Comparison of ENCODE assay signal across 18 cellular contexts in the genomic region with DNA sequence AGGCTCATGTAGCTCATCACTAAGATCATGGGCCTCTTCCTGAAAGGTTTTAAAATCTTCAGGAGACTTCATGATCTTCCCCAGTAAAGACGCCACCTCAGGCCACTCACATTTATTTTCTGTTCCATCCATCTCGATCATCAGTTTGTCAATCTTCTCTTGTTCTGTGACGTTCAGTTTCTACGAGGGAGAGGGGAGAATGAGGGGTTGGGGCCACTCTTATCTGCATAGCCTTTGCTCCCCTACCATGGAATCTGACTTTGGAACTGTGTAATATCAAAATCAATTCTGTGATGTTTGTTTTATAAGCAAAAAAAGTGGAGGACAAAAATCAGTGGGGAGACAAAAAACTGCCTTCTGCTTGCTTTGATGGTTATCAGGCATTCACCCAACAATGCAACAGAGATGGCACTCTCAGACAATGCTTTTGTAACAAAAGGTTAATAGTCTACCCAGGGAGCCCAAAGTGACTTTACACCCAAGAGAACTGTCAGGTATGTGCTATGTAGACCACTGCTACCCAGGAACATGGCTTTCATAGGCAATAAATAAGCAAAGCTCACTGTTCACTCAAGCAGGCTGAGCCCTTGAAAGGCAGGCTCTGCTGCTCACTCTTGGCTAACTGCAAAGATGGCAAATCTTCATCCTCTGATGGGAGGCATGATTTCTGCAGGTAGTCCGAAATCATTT. TPM values are rescaled to one million over a fixed set of nuclear protein-coding genes. Genes with fewer than 3 reads are reported as not detected.
DNase-seq lines count a peak whose midpoint lies in the region; ATAC-seq and TF ChIP-seq lines count a peak whose summit lies in the region.
"Had no signal": no experiment of that assay in that cellular context is flagged by ENCODE, and none has a peak within 500 bp of the region (broad histone marks: within the 10 kb centered on the region; RNA-seq: fewer than 3 reads in every experiment).

No MANE protein-coding gene starts in this region.

- peak overlapping the region; percentile 56 for H3K27ac Mint-ChIP-seq in activated CD8-positive, alpha-beta memory T cell treated with anti-CD3 and anti-CD28 coated beads, Interleukin-2, amount 10 ng/mL, durations not matched to agents 7 days and 5 days
- peak overlapping the region; percentile 36; the same call in 1 of the 2 replicates for H3K27ac Mint-ChIP-seq in GM23338
- H3K27ac Mint-ChIP-seq in activated T-helper 1 cell treated with anti-CD3 and anti-CD28 coated beads, Interleukin-12 subunit alpha, Interleukin-12 subunit beta, Interleukin-2, Interleukin-4 antibody, amounts not matched to agents 30 ng/mL and 10 ng/mL and 1 ng/mL, durations not matched to agents 14 hours and 24 hours and 36 hours = peak overlapping the region; percentile 31
- H3K27ac Mint-ChIP-seq in nephron = peak overlapping the region; percentile 24 to 26 (median 26)
- peak overlapping the region in 2 of 6 donors; percentile 26 to 27 for H3K27ac Mint-ChIP-seq in immature natural killer cell

- CTCF ChIA-PET in activated CD8-positive, alpha-beta memory T cell treated with anti-CD3 and anti-CD28 coated beads, Interleukin-2, amount 10 ng/mL, durations not matched to agents 7 days and 5 days (lab: Charles Lee) = interaction anchor here (1.0 to 3.3 kb wide), 5 partner anchors 9 to 137 kb away, joined by 3 to 15 read pairs (median 5); partner anchors contain the start of gene ENO1

- no peak overlapping the region for H2AFZ ChIP-seq in GM23338

- peaks cover 16% of the 10 kb centered on the region for H3K4me1 ChIP-seq in GM23338 (ENCODE audit: insufficient read depth)

- DNase-seq in activated CD8-positive, alpha-beta memory T cell treated with anti-CD3 and anti-CD28 coated beads, Interleukin-2, amount 10 ng/mL, durations not matched to agents 7 days and 5 days = no peak
- DNase-seq in activated CD8-positive, alpha-beta memory T cell treated with anti-CD3 and anti-CD28 coated beads, Interleukin-2, amount 50 U/mL, for 4 hours = no peak
- no peak for DNase-seq in GM23338 (ENCODE audit: low spot score)
- no peak for DNase-seq in activated T-helper 1 cell treated with anti-CD3 and anti-CD28 coated beads, Interleukin-12 subunit alpha, Interleukin-12 subunit beta, Interleukin-2, Interleukin-4 antibody, amounts not matched to agents 30 ng/mL and 10 ng/mL and 1 ng/mL, durations not matched to agents 14 hours and 24 hours and 36 hours (ENCODE audit: low spot score)
- no peak for DNase-seq in HuH-7.5 (ENCODE audit: low spot score)
- DNase-seq in immature natural killer cell = no peak
- DNase-seq: ACHN; activated CD4-positive, alpha-beta T cell treated with anti-CD3 and anti-CD28 coated beads for 4 hours; activated gamma-delta T cell; caudate nucleus; foreskin melanocyte; NCI-H69; retina; RPMI8226; stimulated activated CD4-positive, alpha-beta T cell treated with anti-CD3 and anti-CD28 coated beads, Interleukin-1b, Interleukin-23, amount 100 ng/mL, for 48 hours; T-helper 17 cell had no signal

- ATAC-seq in activated CD8-positive, alpha-beta memory T cell treated with anti-CD3 and anti-CD28 coated beads, Interleukin-2, amount 10 ng/mL, durations not matched to agents 7 days and 5 days = no peak
- ATAC-seq in GM23338 (no peak), GM21447 (IDR thresholded peaks at IDR 0.05; ENCODE audit: unreplicated experiment) (no peak)
- ATAC-seq: T-helper 17 cell had no signal

- no peaks in the 10 kb centered on the region for H3K27me3 Mint-ChIP-seq in activated CD8-positive, alpha-beta memory T cell treated with anti-CD3 and anti-CD28 coated beads, Interleukin-2, amount 10 ng/mL, durations not matched to agents 7 days and 5 days
- H3K27me3 Mint-ChIP-seq in GM23338 (ENCODE audit: insufficient read depth, low read depth, poor library complexity) = peaks cover 36% of the 10 kb centered on the region
- no peaks in the 10 kb centered on the region for H3K27me3 Mint-ChIP-seq in activated T-helper 1 cell treated with anti-CD3 and anti-CD28 coated beads, Interleukin-12 subunit alpha, Interleukin-12 subunit beta, Interleukin-2, Interleukin-4 antibody, amounts not matched to agents 30 ng/mL and 10 ng/mL and 1 ng/mL, durations not matched to agents 14 hours and 24 hours and 36 hours (ENCODE audit: insufficient read depth)
- no peaks in the 10 kb centered on the region for H3K27me3 Mint-ChIP-seq in nephron (ENCODE audit: low read depth)
- H3K27me3 Mint-ChIP-seq in immature natural killer cell (ENCODE audit: low read depth in 3 of 3) = peaks cover 0 to 3% (median 2%) of the 10 kb centered on the region in 3 donors
- H3K27me3 Mint-ChIP-seq: T-helper 17 cell had no signal

- H3K9me2 ChIP-seq in GM23338 (ENCODE audit: insufficient read depth) = no peaks in the 10 kb centered on the region

- TF ChIP-seq CTCF in GM23338 (conservative IDR thresholded peaks at IDR 0.05; ENCODE audit: low read depth in 2 of 2) (no peak), nephron (IDR thresholded peaks at IDR 0.05; ENCODE audit: unreplicated experiment in 3 of 3) (no peak)

- peaks cover 55% of the 10 kb centered on the region for H3K79me2 ChIP-seq in GM23338 (replicated peaks; ENCODE audit: insufficient read depth)

- peaks cover 97% of the 10 kb centered on the region for H3K36me3 ChIP-seq in GM23338 (ENCODE audit: insufficient read depth)

- H3K27me3 ChIP-seq in GM23338 (ENCODE audit: insufficient read depth) = no peaks in the 10 kb centered on the region

- peaks cover 67% of the 10 kb centered on the region for H4K20me1 ChIP-seq in GM23338 (replicated peaks; ENCODE audit: insufficient read depth)

- H3K4me3 ChIP-seq in GM23338 = no peak overlapping the region

- H3K4me1 Mint-ChIP-seq in activated CD8-positive, alpha-beta memory T cell treated with anti-CD3 and anti-CD28 coated beads, Interleukin-2, amount 10 ng/mL, durations not matched to agents 7 days and 5 days = peaks cover 89% of the 10 kb centered on the region
- peaks cover 59% of the 10 kb centered on the region for H3K4me1 Mint-ChIP-seq in GM23338
- peaks cover 61% of the 10 kb centered on the region for H3K4me1 Mint-ChIP-seq in activated T-helper 1 cell treated with anti-CD3 and anti-CD28 coated beads, Interleukin-12 subunit alpha, Interleukin-12 subunit beta, Interleukin-2, Interleukin-4 antibody, amounts not matched to agents 30 ng/mL and 10 ng/mL and 1 ng/mL, durations not matched to agents 14 hours and 24 hours and 36 hours (ENCODE audit: low read depth)
- H3K4me1 Mint-ChIP-seq in nephron = peaks cover 58% of the 10 kb centered on the region
- H3K4me1 Mint-ChIP-seq in immature natural killer cell = peaks cover 8 to 26% of the 10 kb centered on the region in 2 donors

- H3K4me2 ChIP-seq in GM23338 = no peak overlapping the region

- H3F3A ChIP-seq in GM23338 (replicated peaks; ENCODE audit: low read depth) = peaks cover 92% of the 10 kb centered on the region

- peak overlapping the region; percentile 80 for H3K27ac ChIP-seq in GM23338 (ENCODE audit: low read depth)

- no peak overlapping the region for H3K4me3 Mint-ChIP-seq in activated CD8-positive, alpha-beta memory T cell treated with anti-CD3 and anti-CD28 coated beads, Interleukin-2, amount 10 ng/mL, durations not matched to agents 7 days and 5 days
- H3K4me3 Mint-ChIP-seq in GM23338 (no peak overlapping the region; the same call in 2 of the 3 replicates), nephron (no peak overlapping the region), immature natural killer cell (no peak overlapping the region)
- H3K4me3 Mint-ChIP-seq in activated T-helper 1 cell treated with anti-CD3 and anti-CD28 coated beads, Interleukin-12 subunit alpha, Interleukin-12 subunit beta, Interleukin-2, Interleukin-4 antibody, amounts not matched to agents 30 ng/mL and 10 ng/mL and 1 ng/mL, durations not matched to agents 14 hours and 24 hours and 36 hours = no peak overlapping the region
- H3K4me3 Mint-ChIP-seq: T-helper 17 cell had no signal

- no peaks in the 10 kb centered on the region for H3K9me3 Mint-ChIP-seq in activated CD8-positive, alpha-beta memory T cell treated with anti-CD3 and anti-CD28 coated beads, Interleukin-2, amount 10 ng/mL, durations not matched to agents 7 days and 5 days (ENCODE audit: low read depth)
- no peaks in the 10 kb centered on the region for H3K9me3 Mint-ChIP-seq in GM23338
- H3K9me3 Mint-ChIP-seq in activated T-helper 1 cell treated with anti-CD3 and anti-CD28 coated beads, Interleukin-12 subunit alpha, Interleukin-12 subunit beta, Interleukin-2, Interleukin-4 antibody, amounts not matched to agents 30 ng/mL and 10 ng/mL and 1 ng/mL, durations not matched to agents 14 hours and 24 hours and 36 hours = no peaks in the 10 kb centered on the region
- H3K9me3 Mint-ChIP-seq in nephron = no peaks in the 10 kb centered on the region
- H3K9me3 Mint-ChIP-seq in immature natural killer cell = no peaks in the 10 kb centered on the region

- intact Hi-C loops in activated T-helper 1 cell treated with anti-CD3 and anti-CD28 coated beads, Interleukin-12 subunit alpha, Interleukin-12 subunit beta, Interleukin-2, Interleukin-4 antibody, amounts not matched to agents 30 ng/mL and 10 ng/mL and 1 ng/mL, durations not matched to agents 14 hours and 24 hours and 36 hours (cut with micrococcal nuclease) = no loop called here

- peaks cover 92% of the 10 kb centered on the region for H3K36me3 Mint-ChIP-seq in activated CD8-positive, alpha-beta memory T cell treated with anti-CD3 and anti-CD28 coated beads, Interleukin-2, amount 10 ng/mL, durations not matched to agents 7 days and 5 days
- peaks cover 98% of the 10 kb centered on the region for H3K36me3 Mint-ChIP-seq in GM23338 (ENCODE audit: low read depth)
- H3K36me3 Mint-ChIP-seq in activated T-helper 1 cell treated with anti-CD3 and anti-CD28 coated beads, Interleukin-12 subunit alpha, Interleukin-12 subunit beta, Interleukin-2, Interleukin-4 antibody, amounts not matched to agents 30 ng/mL and 10 ng/mL and 1 ng/mL, durations not matched to agents 14 hours and 24 hours and 36 hours (ENCODE audit: low read depth) = peaks cover 80% of the 10 kb centered on the region
- peaks cover 92% of the 10 kb centered on the region for H3K36me3 Mint-ChIP-seq in nephron (ENCODE audit: low read depth)
- H3K36me3 Mint-ChIP-seq in immature natural killer cell = peaks cover 19 to 68% (median 31%) of the 10 kb centered on the region in 3 donors

RNA-seq across cellular contexts. Expression of gene ENO1, which starts 10.5 kb away (rescaled TPM):
- 1,000 to 10,000 TPM; 2,070 to 2,300 TPM for total RNA-seq in activated CD8-positive, alpha-beta memory T cell treated with anti-CD3 and anti-CD28 coated beads, Interleukin-2, amount 10 ng/mL, durations not matched to agents 7 days and 5 days
- 1,517 and 1,831 TPM in 2 replicates for total RNA-seq in GM23338 (2014; rRNA removed; shearing (Covaris generic))
- polyA plus RNA-seq in GM23338 (2016; fragmentation: Nextera tagmentation; extraction: Ambion mirVana) (882 and 910 TPM in 2 replicates), immature natural killer cell (100 to 1,000 TPM; 856 to 982 (median 955) TPM)
- 3,370 and 3,388 TPM in 2 replicates for total RNA-seq in activated T-helper 1 cell treated with anti-CD3 and anti-CD28 coated beads, Interleukin-12 subunit alpha, Interleukin-12 subunit beta, Interleukin-2, Interleukin-4 antibody, amounts not matched to agents 30 ng/mL and 10 ng/mL and 1 ng/mL, durations not matched to agents 14 hours and 24 hours and 36 hours

RNA-seq across cellular contexts. Expression of gene RERE, which starts 50.6 kb away (rescaled TPM):
- total RNA-seq in activated CD8-positive, alpha-beta memory T cell treated with anti-CD3 and anti-CD28 coated beads, Interleukin-2, amount 10 ng/mL, durations not matched to agents 7 days and 5 days = 10 to 100 TPM; 38.3 TPM
- 157 and 170 TPM in 2 replicates for total RNA-seq in GM23338 (2014; rRNA removed; shearing (Covaris generic))
- 148 and 166 TPM in 2 replicates for polyA plus RNA-seq in GM23338 (2016; fragmentation: Nextera tagmentation; extraction: Ambion mirVana)
- total RNA-seq in activated T-helper 1 cell treated with anti-CD3 and anti-CD28 coated beads, Interleukin-12 subunit alpha, Interleukin-12 subunit beta, Interleukin-2, Interleukin-4 antibody, amounts not matched to agents 30 ng/mL and 10 ng/mL and 1 ng/mL, durations not matched to agents 14 hours and 24 hours and 36 hours = 82.0 and 90.9 TPM in 2 replicates
- polyA plus RNA-seq in immature natural killer cell = 1 to 10 TPM; 3.8 to 5.9 (median 3.8) TPM
